Comparison of ENCODE assay signal across 13 cellular contexts in the genomic region with DNA sequence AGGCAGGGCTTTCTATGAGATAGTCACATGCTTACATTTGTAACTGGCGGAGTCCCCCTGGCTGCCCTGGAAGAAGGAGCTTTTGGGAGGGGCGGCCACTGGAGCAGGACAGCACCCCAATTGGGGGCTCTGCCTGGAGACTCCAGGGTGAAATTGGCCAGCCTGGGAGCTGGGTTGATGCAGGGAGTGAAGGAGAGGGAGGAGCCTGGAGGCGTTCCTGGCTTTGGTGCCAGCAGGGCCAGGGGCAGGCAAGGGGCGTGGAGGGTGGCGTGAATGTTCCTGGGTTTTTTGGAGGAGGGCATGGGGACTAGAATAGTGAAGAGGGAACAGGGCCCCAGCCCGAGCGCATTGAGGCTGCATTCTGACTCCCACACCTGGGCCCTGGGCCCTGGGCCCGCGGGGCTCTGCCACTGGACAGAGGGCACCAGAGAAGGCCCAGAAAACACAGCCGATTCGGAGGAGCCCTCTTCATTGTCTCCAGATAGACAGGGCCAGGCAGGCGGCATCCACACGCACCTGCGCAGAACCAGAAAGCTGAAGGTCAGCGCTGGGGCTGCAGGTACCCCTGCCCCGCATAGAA. TPM values are rescaled to one million over a fixed set of nuclear protein-coding genes. Genes with fewer than 3 reads are reported as not detected.
A peak's percentile ranks its signal among the peaks of the same experiment; 100 is the strongest.
DNase-seq lines count a peak whose midpoint lies in the region; ATAC-seq, FAIRE-seq and TF ChIP-seq lines count a peak whose summit lies in the region.
"Had no signal": no experiment of that assay in that cellular context is flagged by ENCODE, and none has a peak within 500 bp of the region (broad histone marks: within the 10 kb centered on the region; RNA-seq: fewer than 3 reads in every experiment).

No MANE protein-coding gene starts in this region.

- no peaks in the 10 kb centered on the region for H3K4me1 Mint-ChIP-seq in effector memory CD8-positive, alpha-beta T cell (ENCODE audit: low read depth in 2 of 2)
- H3K4me1 Mint-ChIP-seq: CD4-positive, CD25-positive, alpha-beta regulatory T cell had no signal

- no peak overlapping the region for H3K4me3 Mint-ChIP-seq in effector memory CD8-positive, alpha-beta T cell
- H3K4me3 Mint-ChIP-seq: CD4-positive, CD25-positive, alpha-beta regulatory T cell had no signal

- dilution Hi-C loops in keratinocyte (cut with MboI; ENCODE audit: extremely low pct_ligation_motif_present, low sequenced_read_pairs): no loop called here

- H3K4me2 ChIP-seq in PC-3 (ENCODE audit: low read length) (peak overlapping the region; percentile 73), keratinocyte (ENCODE audit: control insufficient read depth, extremely low read depth, insufficient read depth, low read depth, low read length) (peak overlapping the region; percentile 72)

- H3K79me2 ChIP-seq in PC-3 (ENCODE audit: low read length) (no peaks in the 10 kb centered on the region), keratinocyte (ENCODE audit: control insufficient read depth, insufficient read depth, low read length) (peaks cover 3% of the 10 kb centered on the region)

- H3K4me1 ChIP-seq in PC-3 (ENCODE audit: insufficient read depth, low read length) (peaks cover 40% of the 10 kb centered on the region), keratinocyte (ENCODE audit: control insufficient read depth, extremely low read depth, insufficient read depth, low read length) (peaks cover 73% of the 10 kb centered on the region)

- H3K36me3 ChIP-seq in PC-3 (ENCODE audit: low read depth, low read length) (no peaks in the 10 kb centered on the region), keratinocyte (ENCODE audit: control insufficient read depth in 2 of 2, extremely low read depth in 1 of 2, insufficient read depth in 2 of 2, low read length in 2 of 2) (no peaks in the 10 kb centered on the region)

- no peak for ATAC-seq in PC-3
- no peak for ATAC-seq in effector memory CD8-positive, alpha-beta T cell (replicated peaks)

- no peaks in the 10 kb centered on the region for H3K27me3 Mint-ChIP-seq in effector memory CD8-positive, alpha-beta T cell
- H3K27me3 Mint-ChIP-seq: CD4-positive, CD25-positive, alpha-beta regulatory T cell had no signal

- H3K9me1 ChIP-seq in keratinocyte (ENCODE audit: control insufficient read depth, extremely low read depth, insufficient read depth, low read length): no peaks in the 10 kb centered on the region

- H2AFZ ChIP-seq in PC-3 (ENCODE audit: low read length) (no peak overlapping the region), keratinocyte (ENCODE audit: control insufficient read depth, low read length) (no peak overlapping the region)

- peak overlapping the region in 1 of 2 donors; percentile 56 for H3K27ac Mint-ChIP-seq in effector memory CD8-positive, alpha-beta T cell
- H3K27ac Mint-ChIP-seq: CD4-positive, CD25-positive, alpha-beta regulatory T cell had no signal

- H3K27me3 ChIP-seq in PC-3 (ENCODE audit: low read length): no peaks in the 10 kb centered on the region
- H3K27me3 ChIP-seq in keratinocyte (ENCODE audit: control insufficient read depth, extremely low read depth, insufficient read depth, low read length): no peaks in the 10 kb centered on the region
- H3K27me3 ChIP-seq: tibial nerve had no signal

- peak; percentile 62 for FAIRE-seq in keratinocyte (lab: Jason Lieb, UNC)

- H3K4me3 ChIP-seq in LNCaP clone FGC (ENCODE audit: low read depth, low read length): peak overlapping the region; percentile 42
- H3K4me3 ChIP-seq in PC-3 (ENCODE audit: low read length): peak overlapping the region; percentile 41; the same call in 1 of the 2 replicates
- H3K4me3 ChIP-seq in keratinocyte (ENCODE audit: control insufficient read depth in 2 of 3, extremely low read depth in 1 of 3, insufficient read depth in 2 of 3, low read depth in 1 of 3, low read length in 3 of 3): peak overlapping the region; percentile 20 to 33 (median 29)
- peak overlapping the region in 2 of 7 experiments; percentile 3 to 21 for H3K4me3 ChIP-seq in skin epidermis
- H3K4me3 ChIP-seq: tibial nerve had no signal

- peaks cover 4% of the 10 kb centered on the region for H3K36me3 Mint-ChIP-seq in effector memory CD8-positive, alpha-beta T cell (ENCODE audit: insufficient read depth)
- H3K36me3 Mint-ChIP-seq: CD4-positive, CD25-positive, alpha-beta regulatory T cell had no signal

- no peaks in the 10 kb centered on the region for H3K9me3 Mint-ChIP-seq in effector memory CD8-positive, alpha-beta T cell
- H3K9me3 Mint-ChIP-seq: CD4-positive, CD25-positive, alpha-beta regulatory T cell had no signal

- peaks cover 4% of the 10 kb centered on the region for H3F3A ChIP-seq in PC-3 (ENCODE audit: low read length, unreplicated experiment)

- H3K9me2 ChIP-seq in PC-3 (replicated peaks; ENCODE audit: low read length): no peaks in the 10 kb centered on the region

- H3K27ac ChIP-seq in PC-3 (ENCODE audit: low read length) (no peak overlapping the region), keratinocyte (ENCODE audit: control insufficient read depth, insufficient read depth, low read length) (peak overlapping the region; percentile 38), skin epidermis (peak overlapping the region in 16 of 21 experiments; percentile 9 to 79 (median 60))

- CTCF ChIA-PET in PC-3 (lab: Charles Lee): no interaction called here

- DNase-seq in LNCaP clone FGC (ENCODE audit: low read depth) (no peak), PC-3 (no peak), keratinocyte (ENCODE audit: low read depth, low spot score) (no peak), GM20000 (ENCODE audit: low spot score) (no peak), hepatic stellate cell (ENCODE audit: low spot score) (no peak)
- no peak for DNase-seq in effector memory CD8-positive, alpha-beta T cell
- DNase-seq: activated CD8-positive, alpha-beta memory T cell treated with anti-CD3 and anti-CD28 coated beads for 24 hours; CD4-positive, CD25-positive, alpha-beta regulatory T cell; effector CD4-positive, alpha-beta T cell; foreskin melanocyte; GDM1 had no signal

- no peaks in the 10 kb centered on the region for H3K9me3 ChIP-seq in PC-3 (ENCODE audit: low read length)
- no peaks in the 10 kb centered on the region for H3K9me3 ChIP-seq in keratinocyte (ENCODE audit: control insufficient read depth, low read depth, low read length)
- H3K9me3 ChIP-seq: tibial nerve had no signal

- intact Hi-C loops in PC-3 (cut with micrococcal nuclease): no loop called here

- no TSS peak for BruUV-seq in PC-3 (replicated peaks; lab: Mats Ljungman, UMichigan)

- H3K9ac ChIP-seq in PC-3 (ENCODE audit: low read length) (no peak overlapping the region), keratinocyte (ENCODE audit: control insufficient read depth, extremely low read depth, insufficient read depth, low read length) (peak overlapping the region; percentile 50)

- POLR2A ChIA-PET in PC-3 (lab: Charles Lee; ENCODE audit: unreplicated experiment): no interaction called here

- TF ChIP-seq CTCF in LNCaP clone FGC (IDR thresholded peaks at IDR 0.05; ENCODE audit: control insufficient read depth, extremely low read depth, insufficient read depth): no peak
- no peak for TF ChIP-seq CTCF in PC-3 (conservative IDR thresholded peaks at IDR 0.05; ENCODE audit: low read depth, low read length)
- no peak for TF ChIP-seq CTCF in keratinocyte (optimal IDR thresholded peaks at IDR 0.05 in 1 of 3, IDR thresholded peaks at IDR 0.05 in 1 of 3, conservative IDR thresholded peaks at IDR 0.05 in 1 of 3; ENCODE audit: extremely low read depth in 1 of 3, insufficient read depth in 2 of 3, low read length in 3 of 3)
- TF ChIP-seq CTCF in GM20000 (IDR thresholded peaks at IDR 0.05; ENCODE audit: extremely low read depth, missing control alignments): no peak

- H4K20me1 ChIP-seq in PC-3 (ENCODE audit: low read length) (no peaks in the 10 kb centered on the region), keratinocyte (ENCODE audit: control insufficient read depth, extremely low read depth, insufficient read depth, low read length) (no peaks in the 10 kb centered on the region)

RNA-seq across cellular contexts. Expression of a gene that starts 29.5 kb away (rescaled TPM):
- 0.04 TPM in 1 of 2 replicates, not detected in the other for total RNA-seq in PC-3 (2014; rRNA removed)
- polyA plus RNA-seq in keratinocyte: 0.02 to 0.21 TPM in 2 of 3 replicates, not detected in the other
- 0.19 TPM for polyA plus RNA-seq in keratinocyte (2011; ENCODE audit: low read depth)
- polyA plus RNA-seq in keratinocyte (2011; cell fraction: cytosol; rRNA removed): 0.04 and 0.08 TPM in 2 replicates
- polyA plus RNA-seq in keratinocyte (2011; cell fraction: nucleus; rRNA removed): 0.29 and 0.33 TPM in 2 replicates
- polyA plus RNA-seq in keratinocyte (2012; ENCODE audit: low replicate concordance): 0.05 TPM in 1 of 2 replicates, not detected in the other
- polyA minus RNA-seq in keratinocyte: 0.54 TPM in 1 of 3 replicates, not detected in the others
- not detected for polyA minus RNA-seq in keratinocyte (2011; cell fraction: cytosol; rRNA and poly(A)+ RNA removed)
- 0.23 and 0.63 TPM in 2 replicates for polyA minus RNA-seq in keratinocyte (2011; cell fraction: nucleus; rRNA and poly(A)+ RNA removed)
- total RNA-seq: CD4-positive, CD25-positive, alpha-beta regulatory T cell had no signal
- polyA plus RNA-seq: CD4-positive, CD25-positive, alpha-beta regulatory T cell had no signal
